12 cellular contexts compared by ENCODE assay signal in the genomic region with DNA sequence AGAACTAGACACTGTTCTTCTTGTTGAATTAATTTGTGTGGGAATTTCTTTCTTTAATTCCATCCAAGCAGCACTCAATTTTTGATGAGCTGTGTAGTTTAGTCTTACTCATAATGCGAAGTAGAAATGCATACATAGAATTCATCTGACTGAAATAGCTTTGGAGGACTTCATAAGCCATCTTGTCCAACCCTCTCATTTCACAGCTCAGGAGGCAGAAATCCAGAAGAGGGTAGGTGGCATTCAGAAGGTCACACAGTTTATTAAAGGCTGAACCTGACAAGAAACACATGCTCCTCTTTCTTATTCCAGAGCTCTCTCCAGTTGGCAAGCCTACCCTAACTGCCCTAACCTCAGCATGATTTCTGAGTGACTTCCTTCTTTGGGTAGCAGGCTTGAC.
DNase-seq lines count a peak whose midpoint lies in the region; ATAC-seq, FAIRE-seq and TF ChIP-seq lines count a peak whose summit lies in the region.
"Had no signal": no experiment of that assay in that cellular context is flagged by ENCODE, and none has a peak within 500 bp of the region (broad histone marks: within the 10 kb centered on the region; RNA-seq: fewer than 3 reads in every experiment).

No MANE protein-coding gene starts in this region.

- in situ Hi-C loops in brain microvascular endothelial cell (cut with HindIII; ENCODE audit: low pct_ligation_motif_present, low sequenced_read_pairs) = no loop called here

- H3K27ac Mint-ChIP-seq in activated naive CD8-positive, alpha-beta T cell treated with anti-CD3 and anti-CD28 coated beads, Interleukin-2, amount 50 U/mL, for 24 hours = no peak overlapping the region
- H3K27ac Mint-ChIP-seq: activated naive CD8-positive, alpha-beta T cell had no signal

- H3K4me3 Mint-ChIP-seq in activated naive CD8-positive, alpha-beta T cell treated with anti-CD3 and anti-CD28 coated beads, Interleukin-2, amount 50 U/mL, for 24 hours = no peak overlapping the region
- H3K4me3 Mint-ChIP-seq: activated naive CD8-positive, alpha-beta T cell had no signal

- intact Hi-C loops in left ventricle myocardium superior (cut with micrococcal nuclease) (no loop called here), sciatic nerve (cut with DNase I) (no loop called here)

- DNase-seq in brain microvascular endothelial cell = no peak
- DNase-seq in left ventricle myocardium superior = no peak
- DNase-seq in sciatic nerve (ENCODE audit: low spot score) = no peak
- DNase-seq in frontal cortex (ENCODE audit: low spot score in 2 of 2) = no peak
- DNase-seq in activated naive CD8-positive, alpha-beta T cell treated with anti-CD3 and anti-CD28 coated beads, Interleukin-2, amount 50 U/mL, for 24 hours = no peak
- DNase-seq in DMS53 treated with DMSO at 0.1 percent for 48 hours (lab: John Stamatoyannopoulos, UW; ENCODE audit: unreplicated experiment) = no peak
- no peak for DNase-seq in DMS79 (lab: John Stamatoyannopoulos, UW)
- DNase-seq: NCI-H345, right lobe of liver had no signal

- no peak for FAIRE-seq in frontal cortex (lab: Jason Lieb, UNC)

- H3K9me3 Mint-ChIP-seq in activated naive CD8-positive, alpha-beta T cell treated with anti-CD3 and anti-CD28 coated beads, Interleukin-2, amount 50 U/mL, for 24 hours = no peaks in the 10 kb centered on the region

- ATAC-seq in GM18868 (IDR thresholded peaks at IDR 0.05; ENCODE audit: unreplicated experiment) = peak; percentile 53
- peak; percentile 79 for ATAC-seq in left ventricle myocardium superior
- ATAC-seq in sciatic nerve = peak; percentile 43
- ATAC-seq in activated naive CD8-positive, alpha-beta T cell treated with anti-CD3 and anti-CD28 coated beads, Interleukin-2, amount 50 U/mL, for 24 hours = no peak
- ATAC-seq: Panc1 had no signal

- H3K27me3 Mint-ChIP-seq in activated naive CD8-positive, alpha-beta T cell treated with anti-CD3 and anti-CD28 coated beads, Interleukin-2, amount 50 U/mL, for 24 hours = no peaks in the 10 kb centered on the region
- H3K27me3 Mint-ChIP-seq: activated naive CD8-positive, alpha-beta T cell had no signal

- no peak for TF ChIP-seq CTCF in brain microvascular endothelial cell (IDR thresholded peaks at IDR 0.05; ENCODE audit: low read depth, low read length, missing control alignments)

- H3K27me3 ChIP-seq in brain microvascular endothelial cell (replicated peaks) = no peaks in the 10 kb centered on the region
- H3K27me3 ChIP-seq: right lobe of liver had no signal

- H3K4me3 ChIP-seq in brain microvascular endothelial cell (ENCODE audit: low read depth, low read length) = no peak overlapping the region
- H3K4me3 ChIP-seq: right lobe of liver had no signal

- H3K36me3 Mint-ChIP-seq in activated naive CD8-positive, alpha-beta T cell treated with anti-CD3 and anti-CD28 coated beads, Interleukin-2, amount 50 U/mL, for 24 hours (ENCODE audit: low read depth) = peaks cover 8% of the 10 kb centered on the region

- peak overlapping the region; percentile 91 for H3K27ac ChIP-seq in brain microvascular endothelial cell

- H3K4me1 Mint-ChIP-seq in activated naive CD8-positive, alpha-beta T cell treated with anti-CD3 and anti-CD28 coated beads, Interleukin-2, amount 50 U/mL, for 24 hours = peaks cover 17% of the 10 kb centered on the region

- H3K36me3 ChIP-seq in brain microvascular endothelial cell (replicated peaks) = no peaks in the 10 kb centered on the region
